In the genomic region with DNA sequence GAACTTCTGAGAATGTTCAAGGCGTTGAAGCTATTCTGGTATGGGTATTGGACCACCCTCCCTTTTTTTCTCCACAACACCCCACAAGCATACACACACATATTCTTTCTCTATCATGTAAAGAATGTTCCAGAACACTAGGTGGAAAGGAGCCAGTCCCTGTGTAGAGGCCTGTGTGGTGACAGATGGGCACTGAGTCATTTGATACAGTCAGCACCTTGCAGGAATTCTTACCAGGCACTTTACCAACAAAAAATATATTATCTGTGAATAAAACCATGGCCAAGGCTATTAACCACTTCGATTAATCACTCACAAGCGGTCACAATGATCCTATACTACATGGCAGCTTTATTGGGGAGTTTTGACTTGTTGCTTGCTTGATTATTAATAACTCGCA, we compare ENCODE assay signal across 16 cellular contexts.
A peak's percentile ranks its signal among the peaks of the same experiment; 100 is the strongest.
DNase-seq lines count a peak whose midpoint lies in the region; ATAC-seq and TF ChIP-seq lines count a peak whose summit lies in the region.
"Had no signal": no experiment of that assay in that cellular context is flagged by ENCODE, and none has a peak within 500 bp of the region (broad histone marks: within the 10 kb centered on the region; RNA-seq: fewer than 3 reads in every experiment).

No MANE protein-coding gene starts in this region.

- H3K27ac Mint-ChIP-seq in stimulated activated memory B cell treated with anti-CD40 and anti-IgM and Interleukin-4, amounts not matched to agents 10 μg/mL and 1 μg/mL and 100 μg/mL, for 72 hours = no peak overlapping the region
- H3K27ac Mint-ChIP-seq: CD8-positive, alpha-beta T cell had no signal

- H3K4me1 Mint-ChIP-seq in stimulated activated memory B cell treated with anti-CD40 and anti-IgM and Interleukin-4, amounts not matched to agents 10 μg/mL and 1 μg/mL and 100 μg/mL, for 72 hours = no peaks in the 10 kb centered on the region

- no peak overlapping the region for H3K4me3 Mint-ChIP-seq in stimulated activated memory B cell treated with anti-CD40 and anti-IgM and Interleukin-4, amounts not matched to agents 10 μg/mL and 1 μg/mL and 100 μg/mL, for 72 hours
- H3K4me3 Mint-ChIP-seq: CD8-positive, alpha-beta T cell had no signal

- H3K27me3 Mint-ChIP-seq in stimulated activated memory B cell treated with anti-CD40 and anti-IgM and Interleukin-4, amounts not matched to agents 10 μg/mL and 1 μg/mL and 100 μg/mL, for 72 hours = no peaks in the 10 kb centered on the region

- H3K4me1 ChIP-seq in RWPE2 (ENCODE audit: insufficient read depth, poor library complexity, severe bottlenecking) = no peaks in the 10 kb centered on the region

- ATAC-seq in RWPE2 (ENCODE audit: low read depth) (0 out of 3 replicates have a peak, but pooled peaks have one; percentile 21), GM21723 (IDR thresholded peaks at IDR 0.05; ENCODE audit: unreplicated experiment) (no peak)
- no peak for ATAC-seq in stimulated activated memory B cell treated with anti-CD40 and anti-IgM and Interleukin-4, amounts not matched to agents 10 μg/mL and 1 μg/mL and 100 μg/mL, for 72 hours
- ATAC-seq: CD8-positive, alpha-beta T cell; HepG2; Panc1 had no signal

- H3K9me3 Mint-ChIP-seq in stimulated activated memory B cell treated with anti-CD40 and anti-IgM and Interleukin-4, amounts not matched to agents 10 μg/mL and 1 μg/mL and 100 μg/mL, for 72 hours = peaks cover 2% of the 10 kb centered on the region
- H3K9me3 Mint-ChIP-seq: CD8-positive, alpha-beta T cell had no signal

- peak; percentile 4 for DNase-seq in Daoy (ENCODE audit: low read depth)
- peak; percentile 52 for DNase-seq in NCI-H2171 (lab: John Stamatoyannopoulos, UW)
- DNase-seq in RWPE2 (ENCODE audit: low spot score) = no peak
- peak; percentile 68 for DNase-seq in kidney tubule cell (ENCODE audit: low spot score)
- no peak for DNase-seq in NCI-H2196 (lab: John Stamatoyannopoulos, UW; ENCODE audit: unreplicated experiment)
- no peak for DNase-seq in amygdala (lab: John Stamatoyannopoulos, UW)
- DNase-seq: CD8-positive, alpha-beta T cell; H7; KG1; NCI-H1436 treated with DMSO at 0.1 percent for 48 hours; NCI-H2081 treated with DMSO at 0.1 percent for 48 hours; Right ventricle myocardium superior had no signal

- no peaks in the 10 kb centered on the region for H3K9me3 ChIP-seq in RWPE2 (ENCODE audit: severe bottlenecking)

- no peaks in the 10 kb centered on the region for H3K36me3 Mint-ChIP-seq in stimulated activated memory B cell treated with anti-CD40 and anti-IgM and Interleukin-4, amounts not matched to agents 10 μg/mL and 1 μg/mL and 100 μg/mL, for 72 hours
- H3K36me3 Mint-ChIP-seq: CD8-positive, alpha-beta T cell had no signal

- H3K36me3 ChIP-seq in RWPE2 (ENCODE audit: low read depth) = no peaks in the 10 kb centered on the region

- H3K4me3 ChIP-seq in RWPE2 (ENCODE audit: severe bottlenecking) = no peak overlapping the region

- peaks cover 5% of the 10 kb centered on the region for H3K27me3 ChIP-seq in RWPE2 (ENCODE audit: insufficient read depth, poor library complexity, severe bottlenecking)

- TF ChIP-seq CTCF in RWPE2 (IDR thresholded peaks at IDR 0.05; ENCODE audit: poor library complexity, severe bottlenecking) = no peak

- no peak overlapping the region for H3K27ac ChIP-seq in RWPE2 (ENCODE audit: poor library complexity, severe bottlenecking)

Comparison
In these comparisons a context has a peak if more than half of its experiments do, and no peak if none do; other contexts are left out.
1. DNase-seq: peak in Daoy (single experiment), NCI-H2171 (single experiment) and kidney tubule cell (single experiment); none in RWPE2 (single experiment), NCI-H2196 (single experiment) and amygdala (0 of 56).